In genomic region chr12:58166643-58167042, GRCh38 we compare ENCODE assay signal across 19 cellular contexts.
DNase-seq lines count a peak whose midpoint lies in the region; ATAC-seq, FAIRE-seq and TF ChIP-seq lines count a peak whose summit lies in the region.
"Had no signal": no experiment of that assay in that cellular context is flagged by ENCODE, and none has a peak within 500 bp of the region (broad histone marks: within the 10 kb centered on the region; RNA-seq: fewer than 3 reads in every experiment).

No MANE protein-coding gene starts in this region.

- H3K9me3 Mint-ChIP-seq in nephron progenitor cell, result peaks cover under 1% of the 10 kb centered on the region
- H3K9me3 Mint-ChIP-seq in stimulated activated memory B cell treated with anti-CD40 and anti-IgM and Interleukin-4, amounts not matched to agents 10 μg/mL and 1 μg/mL and 100 μg/mL, for 72 hours, result no peaks in the 10 kb centered on the region
- H3K9me3 Mint-ChIP-seq: IgD-negative memory B cell had no signal

- intact Hi-C loops in HepG2 (cut with micrococcal nuclease; ENCODE audit: unreplicated experiment), result no loop called here
- intact Hi-C loops in right lobe of liver (cut with DNase I), result no loop called here
- intact Hi-C loops in K562 (cut with micrococcal nuclease), result no loop called here
- intact Hi-C loops in esophagus muscularis mucosa (cut with DNase I), result no loop called here
- intact Hi-C loops in right cardiac atrium (cut with DNase I), result no loop called here

- no peak for DNase-seq in HepG2 (ENCODE audit: low spot score)
- DNase-seq in right lobe of liver, result no peak
- DNase-seq in K562 (ENCODE audit: extremely low read depth in 1 of 4, low spot score in 3 of 4), result no peak
- no peak for DNase-seq in nephron progenitor cell
- no peak for DNase-seq in esophagus muscularis mucosa (ENCODE audit: extremely low spot score)
- no peak for DNase-seq in right cardiac atrium
- DNase-seq: CD4-positive, alpha-beta memory T cell; DMS153; DMS79; GF-D8; KG1 had no signal

- in situ Hi-C loops in HepG2 (cut with HindIII; ENCODE audit: extremely low pct_ligation_motif_present, low pct_unique_long_range_greater_than_20kb), result no loop called here
- in situ Hi-C loops in K562 (cut with MboI), result no loop called here

- FAIRE-seq in HepG2 (lab: Jason Lieb, UNC), result no peak
- no peak for FAIRE-seq in K562 (lab: Jason Lieb, UNC)
- FAIRE-seq: H1 had no signal

- H3K9me3 ChIP-seq in HepG2 (ENCODE audit: low read length) (no peaks in the 10 kb centered on the region), right lobe of liver (no peaks in the 10 kb centered on the region), K562 (replicated peaks; ENCODE audit: control insufficient read depth, insufficient read depth, low read depth, low read length) (no peaks in the 10 kb centered on the region), esophagus muscularis mucosa (no peaks in the 10 kb centered on the region), right cardiac atrium (ENCODE audit: control insufficient read depth, low read length) (no peaks in the 10 kb centered on the region)
- H3K9me3 ChIP-seq: BLaER1, HAP-1 had no signal

- no peaks in the 10 kb centered on the region for H3K4me1 Mint-ChIP-seq in nephron progenitor cell
- H3K4me1 Mint-ChIP-seq in stimulated activated memory B cell treated with anti-CD40 and anti-IgM and Interleukin-4, amounts not matched to agents 10 μg/mL and 1 μg/mL and 100 μg/mL, for 72 hours, result no peaks in the 10 kb centered on the region
- H3K4me1 Mint-ChIP-seq: CD14-positive monocyte; CD4-positive, alpha-beta memory T cell; IgD-negative memory B cell had no signal

- no peaks in the 10 kb centered on the region for H3K9me1 ChIP-seq in K562 (ENCODE audit: control insufficient read depth, insufficient read depth, low read length)

- H2AFZ ChIP-seq in HepG2 (ENCODE audit: low read length) (no peak overlapping the region), K562 (ENCODE audit: low read depth, low read length) (no peak overlapping the region)

- H3K27ac Mint-ChIP-seq in nephron progenitor cell, result peak overlapping the region; percentile 51
- no peak overlapping the region for H3K27ac Mint-ChIP-seq in stimulated activated memory B cell treated with anti-CD40 and anti-IgM and Interleukin-4, amounts not matched to agents 10 μg/mL and 1 μg/mL and 100 μg/mL, for 72 hours
- H3K27ac Mint-ChIP-seq: CD14-positive monocyte; CD4-positive, alpha-beta memory T cell; IgD-negative memory B cell had no signal

- H3K4me2 ChIP-seq in HepG2 (ENCODE audit: low read depth, low read length) (no peak overlapping the region), K562 (ENCODE audit: insufficient read depth, low read length) (no peak overlapping the region)
- H3K4me2 ChIP-seq: BLaER1 had no signal

- TF ChIP-seq POLR2A in HepG2 (IDR thresholded peaks at IDR 0.05; ENCODE audit: insufficient read depth in 1 of 2, low read depth in 2 of 2, low read length in 2 of 2) (no peak), right lobe of liver (IDR thresholded peaks at IDR 0.05) (no peak), K562 (conservative IDR thresholded peaks at IDR 0.05) (no peak), esophagus muscularis mucosa (IDR thresholded peaks at IDR 0.05; ENCODE audit: low read depth) (no peak)

- H3K9ac ChIP-seq in HepG2 (ENCODE audit: insufficient read depth, low read depth, low read length) (no peak overlapping the region), K562 (ENCODE audit: insufficient read depth in 1 of 2, low read depth in 2 of 2, low read length in 2 of 2) (no peak overlapping the region)
- H3K9ac ChIP-seq: BLaER1 had no signal

- no TSS peak for BruUV-seq in HepG2 (replicated peaks; lab: Mats Ljungman, UMichigan)
- BruUV-seq in K562 (replicated peaks; lab: Mats Ljungman, UMichigan), result no TSS peak

- H3K27me3 Mint-ChIP-seq in nephron progenitor cell (ENCODE audit: low read depth, poor library complexity), result peaks cover 5% of the 10 kb centered on the region
- no peaks in the 10 kb centered on the region for H3K27me3 Mint-ChIP-seq in stimulated activated memory B cell treated with anti-CD40 and anti-IgM and Interleukin-4, amounts not matched to agents 10 μg/mL and 1 μg/mL and 100 μg/mL, for 72 hours

- CTCF ChIA-PET in HepG2 (lab: Yijun Ruan, JAX; ENCODE audit: low intra/inter-chr PET ratio, low total read pairs), result no interaction called here
- CTCF ChIA-PET in K562 (lab: Yijun Ruan, JAX; ENCODE audit: low intra/inter-chr PET ratio), result no interaction called here

- WGBS in HepG2 (ENCODE audit: low lambda C conversion rate), result 2% methylated on average over 5 of the region's 5 CpGs
- WGBS in right lobe of liver (ENCODE audit: insufficient coverage, low coverage, low lambda C conversion rate, missing lambda C conversion rate), result 47% methylated on average over 3 of the region's 5 CpGs
- 0% methylated on average over 5 of the region's 5 CpGs for WGBS in K562 (ENCODE audit: insufficient coverage, low coverage, missing lambda C conversion rate)
- 51% methylated on average over 5 of the region's 5 CpGs for WGBS in esophagus muscularis mucosa
- 61% methylated on average over 5 of the region's 5 CpGs for WGBS in right cardiac atrium

- no peaks in the 10 kb centered on the region for H3K4me1 ChIP-seq in HepG2 (ENCODE audit: insufficient read depth, low read length)
- H3K4me1 ChIP-seq in right lobe of liver, result no peaks in the 10 kb centered on the region
- H3K4me1 ChIP-seq in K562 (replicated peaks in 1 of 2; ENCODE audit: control insufficient read depth in 2 of 2, insufficient read depth in 2 of 2, low read length in 2 of 2), result no peaks in the 10 kb centered on the region; a peak in 1 of 5 replicates
- peaks cover 0 to 30% (median 21%) of the 10 kb centered on the region in 4 donors for H3K4me1 ChIP-seq in esophagus muscularis mucosa
- no peaks in the 10 kb centered on the region for H3K4me1 ChIP-seq in right cardiac atrium (ENCODE audit: control insufficient read depth, insufficient read depth, low read length)
- H3K4me1 ChIP-seq: BLaER1, HAP-1 had no signal

- no peak overlapping the region for H3K4me3 Mint-ChIP-seq in nephron progenitor cell
- no peak overlapping the region for H3K4me3 Mint-ChIP-seq in stimulated activated memory B cell treated with anti-CD40 and anti-IgM and Interleukin-4, amounts not matched to agents 10 μg/mL and 1 μg/mL and 100 μg/mL, for 72 hours
- H3K4me3 Mint-ChIP-seq: CD14-positive monocyte; CD4-positive, alpha-beta memory T cell; IgD-negative memory B cell had no signal

- no peaks in the 10 kb centered on the region for H3K79me2 ChIP-seq in HepG2 (ENCODE audit: insufficient read depth, low read length)
- no peaks in the 10 kb centered on the region for H3K79me2 ChIP-seq in K562 (ENCODE audit: control insufficient read depth, insufficient read depth, low read length)

- H3K36me3 ChIP-seq in HepG2 (replicated peaks in 1 of 2; ENCODE audit: control insufficient read depth in 1 of 2, insufficient read depth in 2 of 2, low read length in 2 of 2), result no peaks in the 10 kb centered on the region
- no peaks in the 10 kb centered on the region for H3K36me3 ChIP-seq in right lobe of liver
- no peaks in the 10 kb centered on the region for H3K36me3 ChIP-seq in K562 (ENCODE audit: control insufficient read depth, insufficient read depth, low read length)
- no peaks in the 10 kb centered on the region for H3K36me3 ChIP-seq in esophagus muscularis mucosa
- H3K36me3 ChIP-seq: BLaER1, HAP-1 had no signal

- TF ChIP-seq EP300 in HepG2 (IDR thresholded peaks at IDR 0.05; ENCODE audit: low read depth in 2 of 2, low read length in 2 of 2), result no peak
- TF ChIP-seq EP300 in HepG2 (CRISPR knock-in tag; IDR thresholded peaks at IDR 0.05; ENCODE audit: borderline replicate concordance), result no peak
- TF ChIP-seq EP300 in K562 (IDR thresholded peaks at IDR 0.05; ENCODE audit: low read length), result no peak
- TF ChIP-seq EP300 in esophagus muscularis mucosa (IDR thresholded peaks at IDR 0.05), result no peak

- H3K27me3 ChIP-seq in HepG2 (ENCODE audit: control insufficient read depth in 1 of 2, insufficient read depth in 2 of 2, low read length in 2 of 2) (0 out of 5 replicates have a peak, but pooled peaks cover 0 to 4% of the 10 kb centered on the region in 2 experiments), right lobe of liver (no peaks in the 10 kb centered on the region), K562 (ENCODE audit: control insufficient read depth in 2 of 2, insufficient read depth in 2 of 2, low read length in 2 of 2) (no peaks in the 10 kb centered on the region), esophagus muscularis mucosa (no peaks in the 10 kb centered on the region), right cardiac atrium (ENCODE audit: control insufficient read depth, insufficient read depth) (no peaks in the 10 kb centered on the region)
- H3K27me3 ChIP-seq: BLaER1 had no signal

- ATAC-seq in HepG2 (no peak), right lobe of liver (no peak), K562 (no peak), right cardiac atrium (no peak)
- no peak for ATAC-seq in stimulated activated memory B cell treated with anti-CD40 and anti-IgM and Interleukin-4, amounts not matched to agents 10 μg/mL and 1 μg/mL and 100 μg/mL, for 72 hours

- no peak for TF ChIP-seq CTCF in HepG2 (CRISPR knock-in tag; IDR thresholded peaks at IDR 0.05)
- no peak for TF ChIP-seq CTCF in right lobe of liver (IDR thresholded peaks at IDR 0.05)
- no peak for TF ChIP-seq CTCF in K562 (IDR thresholded peaks at IDR 0.05 in 2 of 3, conservative IDR thresholded peaks at IDR 0.05 in 1 of 3; ENCODE audit: insufficient read depth in 2 of 3, low read depth in 1 of 3, low read length in 3 of 3)
- TF ChIP-seq CTCF in nephron progenitor cell (IDR thresholded peaks at IDR 0.05), result no peak
- no peak for TF ChIP-seq CTCF in esophagus muscularis mucosa (IDR thresholded peaks at IDR 0.05)

- H4K20me1 ChIP-seq in HepG2 (ENCODE audit: insufficient read depth, low read length), result no peaks in the 10 kb centered on the region
- H4K20me1 ChIP-seq in K562 (replicated peaks; ENCODE audit: control insufficient read depth, insufficient read depth, low read length), result no peaks in the 10 kb centered on the region
- H4K20me1 ChIP-seq: BLaER1 had no signal

- H3K4me3 ChIP-seq in HepG2 (replicated peaks in 1 of 3; ENCODE audit: insufficient read depth in 1 of 3, low read depth in 2 of 3, low read length in 3 of 3), result no peak overlapping the region
- no peak overlapping the region for H3K4me3 ChIP-seq in right lobe of liver
- H3K4me3 ChIP-seq in K562, result no peak overlapping the region
- H3K4me3 ChIP-seq in esophagus muscularis mucosa, result no peak overlapping the region
- no peak overlapping the region for H3K4me3 ChIP-seq in right cardiac atrium (ENCODE audit: low read length)
- H3K4me3 ChIP-seq: BLaER1, HAP-1 had no signal

- TF ChIP-seq RAD21 in HepG2 (CRISPR knock-in tag; IDR thresholded peaks at IDR 0.05), result no peak
- TF ChIP-seq RAD21 in K562 (CRISPR knock-in tag; conservative IDR thresholded peaks at IDR 0.05 in 1 of 2, IDR thresholded peaks at IDR 0.05 in 1 of 2), result no peak

- H3K27ac ChIP-seq in HepG2 (ENCODE audit: extremely low read length, insufficient read depth, low read length) (no peak overlapping the region), right lobe of liver (no peak overlapping the region), K562 (ENCODE audit: extremely low read depth, low read depth, low read length) (no peak overlapping the region), esophagus muscularis mucosa (replicated peaks in 1 of 4) (peak overlapping the region in 1 of 4 donors; percentile 19), right cardiac atrium (ENCODE audit: low read length) (no peak overlapping the region)
- H3K27ac ChIP-seq: 22Rv1, BLaER1, HL-60 had no signal

- no peaks in the 10 kb centered on the region for H3K36me3 Mint-ChIP-seq in nephron progenitor cell (ENCODE audit: low read depth)
- no peaks in the 10 kb centered on the region for H3K36me3 Mint-ChIP-seq in stimulated activated memory B cell treated with anti-CD40 and anti-IgM and Interleukin-4, amounts not matched to agents 10 μg/mL and 1 μg/mL and 100 μg/mL, for 72 hours
- H3K36me3 Mint-ChIP-seq: CD14-positive monocyte; CD4-positive, alpha-beta memory T cell; IgD-negative memory B cell had no signal

- POLR2A ChIA-PET in HepG2 (lab: Yijun Ruan, JAX), result no interaction called here
- POLR2A ChIA-PET in K562 (lab: Yijun Ruan, JAX), result no interaction called here

Comparison
In these comparisons a context has a peak if more than half of its experiments do, and no peak if none do; other contexts are left out.
1. Of the 241 proteins assayed by ChIP-seq in both HepG2 and K562: peak only in HepG2: none; only in K562: MAFF, MAFG and NFE2; in both: MAFK; in neither: 237.